8 cellular contexts compared by ENCODE assay signal in the genomic region with DNA sequence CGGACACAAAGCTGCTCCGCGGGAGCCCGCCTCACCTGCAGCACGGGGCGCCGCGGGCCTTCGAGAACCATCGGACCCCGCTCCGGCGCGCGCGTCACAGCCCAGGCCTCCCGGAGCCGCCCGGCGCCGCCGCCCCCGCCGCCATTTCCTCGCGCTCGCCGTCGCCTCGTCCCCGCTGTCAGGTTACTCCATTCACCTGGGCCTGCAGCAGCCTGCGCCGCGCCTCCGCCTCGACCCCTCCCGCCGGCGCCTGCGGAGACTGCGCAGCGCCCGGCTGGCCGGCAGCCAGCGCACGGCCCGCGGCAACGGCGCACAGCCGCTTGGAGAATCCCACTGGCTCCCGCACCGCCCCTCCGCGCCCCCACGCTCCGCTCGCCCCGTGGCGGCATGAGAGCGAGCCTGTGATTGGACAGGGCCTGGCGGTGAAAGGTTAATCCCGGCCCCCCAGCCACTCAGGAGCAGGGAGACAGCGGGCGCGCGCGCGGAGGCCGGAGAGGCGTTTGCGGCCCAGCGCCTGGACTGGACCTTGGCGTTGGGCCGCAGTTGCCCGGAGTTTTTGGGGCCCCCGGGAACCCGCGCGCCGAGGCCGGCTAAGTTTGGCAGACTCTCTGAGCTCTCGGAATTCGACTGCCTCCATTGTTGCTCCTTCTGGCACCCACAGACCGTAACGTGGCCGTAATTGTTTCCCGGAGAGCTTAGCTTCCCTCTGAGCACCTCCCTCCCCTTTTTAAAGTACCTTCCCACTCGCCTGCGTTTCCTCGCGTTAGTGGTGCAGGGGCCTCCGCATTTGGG. TPM values are rescaled to one million over a fixed set of nuclear protein-coding genes. Genes with fewer than 3 reads are reported as not detected.
A peak's percentile ranks its signal among the peaks of the same experiment; 100 is the strongest.
DNase-seq lines count a peak whose midpoint lies in the region; ATAC-seq and TF ChIP-seq lines count a peak whose summit lies in the region.

A gene with protein sequence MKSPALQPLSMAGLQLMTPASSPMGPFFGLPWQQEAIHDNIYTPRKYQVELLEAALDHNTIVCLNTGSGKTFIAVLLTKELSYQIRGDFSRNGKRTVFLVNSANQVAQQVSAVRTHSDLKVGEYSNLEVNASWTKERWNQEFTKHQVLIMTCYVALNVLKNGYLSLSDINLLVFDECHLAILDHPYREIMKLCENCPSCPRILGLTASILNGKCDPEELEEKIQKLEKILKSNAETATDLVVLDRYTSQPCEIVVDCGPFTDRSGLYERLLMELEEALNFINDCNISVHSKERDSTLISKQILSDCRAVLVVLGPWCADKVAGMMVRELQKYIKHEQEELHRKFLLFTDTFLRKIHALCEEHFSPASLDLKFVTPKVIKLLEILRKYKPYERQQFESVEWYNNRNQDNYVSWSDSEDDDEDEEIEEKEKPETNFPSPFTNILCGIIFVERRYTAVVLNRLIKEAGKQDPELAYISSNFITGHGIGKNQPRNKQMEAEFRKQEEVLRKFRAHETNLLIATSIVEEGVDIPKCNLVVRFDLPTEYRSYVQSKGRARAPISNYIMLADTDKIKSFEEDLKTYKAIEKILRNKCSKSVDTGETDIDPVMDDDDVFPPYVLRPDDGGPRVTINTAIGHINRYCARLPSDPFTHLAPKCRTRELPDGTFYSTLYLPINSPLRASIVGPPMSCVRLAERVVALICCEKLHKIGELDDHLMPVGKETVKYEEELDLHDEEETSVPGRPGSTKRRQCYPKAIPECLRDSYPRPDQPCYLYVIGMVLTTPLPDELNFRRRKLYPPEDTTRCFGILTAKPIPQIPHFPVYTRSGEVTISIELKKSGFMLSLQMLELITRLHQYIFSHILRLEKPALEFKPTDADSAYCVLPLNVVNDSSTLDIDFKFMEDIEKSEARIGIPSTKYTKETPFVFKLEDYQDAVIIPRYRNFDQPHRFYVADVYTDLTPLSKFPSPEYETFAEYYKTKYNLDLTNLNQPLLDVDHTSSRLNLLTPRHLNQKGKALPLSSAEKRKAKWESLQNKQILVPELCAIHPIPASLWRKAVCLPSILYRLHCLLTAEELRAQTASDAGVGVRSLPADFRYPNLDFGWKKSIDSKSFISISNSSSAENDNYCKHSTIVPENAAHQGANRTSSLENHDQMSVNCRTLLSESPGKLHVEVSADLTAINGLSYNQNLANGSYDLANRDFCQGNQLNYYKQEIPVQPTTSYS (N-terminal part only) (minus strand): TSS at position 335 of the 792 bp plus-strand sequence. CDS start 24,071 bp downstream, outside the sequence.

- peak within 1 kb of the TSS; percentile 81 for H3K9ac ChIP-seq in rectal smooth muscle tissue (ENCODE audit: low read length)

- H3K4me1 ChIP-seq in ascending aorta (peaks cover 3 to 16% of the 10 kb centered on the region in 2 donors), right cardiac atrium (ENCODE audit: control insufficient read depth, insufficient read depth, low read length) (peaks cover 6% of the 10 kb centered on the region), rectal smooth muscle tissue (ENCODE audit: control insufficient read depth, insufficient read depth, low read length) (peaks cover 9% of the 10 kb centered on the region), vagina (peaks cover 45% of the 10 kb centered on the region)

- H3K4me3 ChIP-seq in ascending aorta (peak within 1 kb of the TSS; percentile 88 to 97), right cardiac atrium (ENCODE audit: low read length) (peak within 1 kb of the TSS; percentile 71), rectal smooth muscle tissue (ENCODE audit: low read length) (peak within 1 kb of the TSS; percentile 86), vagina (peak within 1 kb of the TSS; percentile 63 to 72)

- peaks cover 16% of the 10 kb centered on the region for H3K36me3 Mint-ChIP-seq in T-helper 2 cell treated with Interferon-gamma antibody and Interleukin-4, amounts not matched to agents 5 μg/mL and 100 μg/mL, for 36 hours (ENCODE audit: low read depth)

- peak; percentile 76 for ATAC-seq in GM18505 (IDR thresholded peaks at IDR 0.05; ENCODE audit: unreplicated experiment)
- peak; percentile 88 for ATAC-seq in HG02970 (IDR thresholded peaks at IDR 0.05; ENCODE audit: low FRiP score, unreplicated experiment)
- ATAC-seq in right cardiac atrium = peak; percentile 98

- H3K4me3 Mint-ChIP-seq in T-helper 2 cell treated with Interferon-gamma antibody and Interleukin-4, amounts not matched to agents 5 μg/mL and 100 μg/mL, for 36 hours = peak within 1 kb of the TSS; percentile 95

- H3K27me3 Mint-ChIP-seq in T-helper 2 cell treated with Interferon-gamma antibody and Interleukin-4, amounts not matched to agents 5 μg/mL and 100 μg/mL, for 36 hours (ENCODE audit: low read depth) = no peaks in the 10 kb centered on the region

- peak within 1 kb of the TSS; percentile 99 for H3K27ac Mint-ChIP-seq in T-helper 2 cell treated with Interferon-gamma antibody and Interleukin-4, amounts not matched to agents 5 μg/mL and 100 μg/mL, for 36 hours

- intact Hi-C loops in ascending aorta (cut with DNase I) (loop anchor here (2.0 to 5.0 kb wide), 3 partner anchors 165 to 557 kb away; a partner anchor contains a TSS), right cardiac atrium (cut with DNase I) (no loop called here), vagina (cut with DNase I) (no loop called here)

- no peaks in the 10 kb centered on the region for H3K9me3 Mint-ChIP-seq in T-helper 2 cell treated with Interferon-gamma antibody and Interleukin-4, amounts not matched to agents 5 μg/mL and 100 μg/mL, for 36 hours

- H3K36me3 ChIP-seq in ascending aorta = no peaks in the 10 kb centered on the region
- no peaks in the 10 kb centered on the region for H3K36me3 ChIP-seq in rectal smooth muscle tissue (ENCODE audit: control insufficient read depth, insufficient read depth, low read length)
- H3K36me3 ChIP-seq in vagina = no peaks in the 10 kb centered on the region

- WGBS in right cardiac atrium = under 1% methylated on average over 93 of the region's 93 CpGs

- H3K27ac ChIP-seq in ascending aorta = peak within 1 kb of the TSS; percentile 89 to 94
- H3K27ac ChIP-seq in right cardiac atrium (ENCODE audit: low read length) = peak within 1 kb of the TSS; percentile 94
- peak within 1 kb of the TSS; percentile 97 for H3K27ac ChIP-seq in rectal smooth muscle tissue (ENCODE audit: low read depth, low read length)
- H3K27ac ChIP-seq in vagina = peak within 1 kb of the TSS; percentile 87

- DNase-seq in NCI-H1930 (lab: John Stamatoyannopoulos, UW) = peak; percentile 82 to 92
- DNase-seq in T-helper 2 cell treated with Interferon-gamma antibody and Interleukin-4, amounts not matched to agents 5 μg/mL and 100 μg/mL, for 36 hours (ENCODE audit: low spot score) = peak; percentile 92
- DNase-seq in ascending aorta (ENCODE audit: low spot score in 2 of 2) = peak; percentile 79 to 98
- DNase-seq in right cardiac atrium = peak; percentile 97 to 99 (median 99)
- DNase-seq in vagina (ENCODE audit: extremely low spot score in 2 of 2) = peak in 1 of 2 donors; percentile 96

- no peaks in the 10 kb centered on the region for H3K9me3 ChIP-seq in ascending aorta
- no peaks in the 10 kb centered on the region for H3K9me3 ChIP-seq in right cardiac atrium (ENCODE audit: control insufficient read depth, low read length)
- H3K9me3 ChIP-seq in vagina = no peaks in the 10 kb centered on the region

- H3K27me3 ChIP-seq in ascending aorta (no peaks in the 10 kb centered on the region), right cardiac atrium (ENCODE audit: control insufficient read depth, insufficient read depth) (no peaks in the 10 kb centered on the region), rectal smooth muscle tissue (ENCODE audit: control insufficient read depth, insufficient read depth, low read length) (no peaks in the 10 kb centered on the region), vagina (no peaks in the 10 kb centered on the region)

- TF ChIP-seq CTCF in ascending aorta (IDR thresholded peaks at IDR 0.05) (no peak), vagina (IDR thresholded peaks at IDR 0.05) (no peak)

- peaks cover 28% of the 10 kb centered on the region for H3K4me1 Mint-ChIP-seq in T-helper 2 cell treated with Interferon-gamma antibody and Interleukin-4, amounts not matched to agents 5 μg/mL and 100 μg/mL, for 36 hours (ENCODE audit: low read depth)

- peak; percentile 77 for TF ChIP-seq POLR2A in GM18505 (IDR thresholded peaks at IDR 0.05; ENCODE audit: borderline replicate concordance, extremely low read depth, insufficient read depth, insufficient read length)
- peak in 1 of 2 donors; percentile 44 for TF ChIP-seq POLR2A in vagina (IDR thresholded peaks at IDR 0.05)

RNA-seq across cellular contexts. Expression of the gene that starts here (rescaled TPM):
- total RNA-seq in ascending aorta = 134 TPM
- 10 to 100 TPM; 22.7 to 30.4 (median 25.9) TPM for total RNA-seq in right cardiac atrium
- polyA plus RNA-seq in right cardiac atrium = 6.8 TPM
- total RNA-seq in vagina = 68.3 TPM
